ENCODE assay signal across 7 cellular contexts in the genomic region with DNA sequence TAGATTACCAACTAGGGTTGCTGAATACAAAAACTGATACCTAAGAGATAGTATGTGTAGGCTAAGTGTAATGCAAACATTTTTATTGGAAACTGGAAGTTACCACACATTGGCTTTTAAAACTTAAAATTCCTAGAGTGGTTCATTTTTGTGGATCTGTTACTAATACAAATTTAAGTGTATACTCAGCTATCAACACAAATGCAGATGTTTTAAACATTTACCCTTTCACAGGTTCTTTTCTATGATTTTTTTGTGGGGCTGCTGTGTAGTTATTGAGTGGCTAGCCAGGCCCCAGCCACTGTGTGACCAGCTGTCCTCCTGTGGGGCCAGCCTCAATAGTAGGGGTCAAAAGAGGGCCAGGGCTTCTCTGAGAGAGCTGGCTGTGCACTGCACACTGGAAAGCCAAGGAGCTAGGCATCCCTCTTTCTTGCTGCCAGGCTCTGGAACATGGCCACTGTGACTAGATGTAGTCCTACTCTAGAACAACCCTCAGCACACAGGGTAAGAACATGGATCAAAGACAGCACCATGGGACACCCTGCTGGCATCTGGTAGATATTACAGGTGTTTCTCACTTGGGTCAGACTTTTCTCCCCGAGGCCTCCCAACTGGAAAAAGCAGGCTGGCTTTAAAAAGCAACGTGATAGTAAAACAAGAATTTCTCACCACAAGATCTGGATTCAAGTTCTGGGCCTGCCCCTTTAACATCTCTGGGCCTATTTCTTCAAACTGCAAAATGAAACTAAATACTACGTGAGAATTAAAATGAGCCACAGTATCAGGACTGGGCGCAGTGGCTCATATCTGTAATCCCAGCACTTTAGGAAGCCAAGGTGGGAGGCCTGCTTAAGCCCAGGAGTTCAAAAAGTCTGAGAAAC. TPM values are rescaled to one million over a fixed set of nuclear protein-coding genes. Genes with fewer than 3 reads are reported as not detected.
A peak's percentile ranks its signal among the peaks of the same experiment; 100 is the strongest.
DNase-seq lines count a peak whose midpoint lies in the region; ATAC-seq, FAIRE-seq and TF ChIP-seq lines count a peak whose summit lies in the region.

No MANE protein-coding gene starts in this region.

- peak; percentile 66 for FAIRE-seq in GM12892 (lab: Jason Lieb, UNC)

- H3K36me3 Mint-ChIP-seq in stimulated activated effector memory CD8-positive, alpha-beta T cell treated with anti-CD3 and anti-CD28 coated beads, Interleukin-12 subunit alpha, Interleukin-12 subunit beta, amount 100 ng/mL, for 72 hours: peaks cover 63% of the 10 kb centered on the region

- peak overlapping the region; percentile 15 for H3K4me3 Mint-ChIP-seq in stimulated activated effector memory CD8-positive, alpha-beta T cell treated with anti-CD3 and anti-CD28 coated beads, Interleukin-12 subunit alpha, Interleukin-12 subunit beta, amount 100 ng/mL, for 72 hours

- peak overlapping the region; percentile 77 for H3K27ac Mint-ChIP-seq in stimulated activated effector memory CD8-positive, alpha-beta T cell treated with anti-CD3 and anti-CD28 coated beads, Interleukin-12 subunit alpha, Interleukin-12 subunit beta, amount 100 ng/mL, for 72 hours

- peaks cover 29% of the 10 kb centered on the region for H3K4me1 Mint-ChIP-seq in stimulated activated effector memory CD8-positive, alpha-beta T cell treated with anti-CD3 and anti-CD28 coated beads, Interleukin-12 subunit alpha, Interleukin-12 subunit beta, amount 100 ng/mL, for 72 hours

- H3K9me3 Mint-ChIP-seq in stimulated activated effector memory CD8-positive, alpha-beta T cell treated with anti-CD3 and anti-CD28 coated beads, Interleukin-12 subunit alpha, Interleukin-12 subunit beta, amount 100 ng/mL, for 72 hours: no peaks in the 10 kb centered on the region

- TF ChIP-seq POLR2A in GM12892 (IDR thresholded peaks at IDR 0.05; ENCODE audit: low read depth, low read length): peak; percentile 63

- DNase-seq in GM12892 (ENCODE audit: insufficient read length) (no peak), NCI-H524 (lab: John Stamatoyannopoulos, UW) (peak; percentile 85 to 91), medulla oblongata (ENCODE audit: extremely low spot score) (peak; percentile 94)
- peak; percentile 75 for DNase-seq in activated CD4-positive, alpha-beta T cell treated with anti-CD3 and anti-CD28 coated beads for 48 hours
- DNase-seq in effector CD4-positive, alpha-beta T cell: peak; percentile 39
- peak; percentile 18 to 71 for DNase-seq in stimulated activated effector memory CD8-positive, alpha-beta T cell treated with anti-CD3 and anti-CD28 coated beads, Interleukin-12 subunit alpha, Interleukin-12 subunit beta, amount 100 ng/mL, for 72 hours (ENCODE audit: low spot score in 2 of 2)

- peak; percentile 74 for ATAC-seq in HG03280 (IDR thresholded peaks at IDR 0.05; ENCODE audit: unreplicated experiment)
- peak; percentile 87 for ATAC-seq in stimulated activated effector memory CD8-positive, alpha-beta T cell treated with anti-CD3 and anti-CD28 coated beads, Interleukin-12 subunit alpha, Interleukin-12 subunit beta, amount 100 ng/mL, for 72 hours

RNA-seq across cellular contexts. Expression of a gene that starts 7.3 kb away (rescaled TPM):
- polyA plus RNA-seq in GM12892 (2012; ENCODE audit: missing spikeins): 12.5 TPM

RNA-seq across cellular contexts. Expression of a gene that starts 11.7 kb away (rescaled TPM):
- polyA plus RNA-seq in GM12892 (2012; ENCODE audit: missing spikeins): 199 TPM

RNA-seq across cellular contexts. Expression of a gene that starts 40.1 kb away (rescaled TPM):
- polyA plus RNA-seq in GM12892 (2012; ENCODE audit: missing spikeins): 1.2 TPM
